8 cellular contexts compared by ENCODE assay signal in genomic region chr11:35662649-35663407, GRCh38. TPM values are rescaled to one million over a fixed set of nuclear protein-coding genes. Genes with fewer than 3 reads are reported as not detected.
DNase-seq lines count a peak whose midpoint lies in the region; ATAC-seq, FAIRE-seq and TF ChIP-seq lines count a peak whose summit lies in the region.

TSS of gene TRIM44 (plus strand) at chr11:35662775. CDS start at chr11:35663112, 337 bp downstream.

- H3K36me3 Mint-ChIP-seq in central memory CD8-positive, alpha-beta T cell (ENCODE audit: insufficient read depth) = peaks cover 14% of the 10 kb centered on the region

- ATAC-seq in A549 = peak; percentile 88 to 93
- peak; percentile 79 for ATAC-seq in GM18519 (IDR thresholded peaks at IDR 0.05; ENCODE audit: low FRiP score, unreplicated experiment)
- peak; percentile 96 for ATAC-seq in HG03045 (IDR thresholded peaks at IDR 0.05; ENCODE audit: unreplicated experiment)
- ATAC-seq in central memory CD8-positive, alpha-beta T cell (replicated peaks; ENCODE audit: extremely low read depth, poor library complexity, severe bottlenecking) = peak; percentile 82

- WGBS in A549 (ENCODE audit: missing lambda C conversion rate) = 9% methylated on average over 60 of the region's 82 CpGs

- H3K27me3 Mint-ChIP-seq in central memory CD8-positive, alpha-beta T cell = peaks cover 10% of the 10 kb centered on the region

- FAIRE-seq in A549 (lab: Jason Lieb, UNC) (no peak), keratinocyte (lab: Jason Lieb, UNC) (no peak)

- POLR2A ChIA-PET in A549 (lab: Yijun Ruan, JAX) = interaction anchor here (1.0 to 1.6 kb wide), 2 partner anchors 33 to 43 kb away, joined by 3 to 4 read pairs; no protein-coding TSS in a partner anchor

- peak within 1 kb of the TSS; percentile 96 for H3K4me2 ChIP-seq in A549
- H3K4me2 ChIP-seq in keratinocyte (ENCODE audit: control insufficient read depth, extremely low read depth, insufficient read depth, low read depth, low read length) = peak within 1 kb of the TSS; percentile 96

- dilution Hi-C loops in keratinocyte (cut with MboI; ENCODE audit: extremely low pct_ligation_motif_present, low sequenced_read_pairs) = no loop called here

- peaks cover 44% of the 10 kb centered on the region for H3K79me2 ChIP-seq in keratinocyte (ENCODE audit: control insufficient read depth, insufficient read depth, low read length)

- peaks cover 48% of the 10 kb centered on the region for H3K4me1 Mint-ChIP-seq in central memory CD8-positive, alpha-beta T cell

- peak within 1 kb of the TSS; percentile 96 for H3K27ac Mint-ChIP-seq in central memory CD8-positive, alpha-beta T cell (ENCODE audit: low read depth)

- no peaks in the 10 kb centered on the region for H3K27me3 ChIP-seq in keratinocyte (ENCODE audit: control insufficient read depth, extremely low read depth, insufficient read depth, low read length)

- peak within 1 kb of the TSS; percentile 97 for H2AFZ ChIP-seq in keratinocyte (ENCODE audit: control insufficient read depth, low read length)

- peaks cover 17% of the 10 kb centered on the region for H3K9me3 Mint-ChIP-seq in central memory CD8-positive, alpha-beta T cell

- H3K4me1 ChIP-seq in A549 (peaks cover 11% of the 10 kb centered on the region; the same call in 1 of the 3 replicates), keratinocyte (ENCODE audit: control insufficient read depth, extremely low read depth, insufficient read depth, low read length) (peaks cover 18% of the 10 kb centered on the region)

- H4K20me1 ChIP-seq in keratinocyte (ENCODE audit: control insufficient read depth, extremely low read depth, insufficient read depth, low read length) = no peaks in the 10 kb centered on the region

- CTCF ChIA-PET in A549 (lab: Yijun Ruan, JAX) = interaction anchor here (0.7 to 1.8 kb wide), 5 partner anchors 13 to 160 kb away, joined by 3 to 4 read pairs (median 3); no protein-coding TSS in a partner anchor

- H3K4me3 Mint-ChIP-seq in central memory CD8-positive, alpha-beta T cell = peak within 1 kb of the TSS; percentile 98

- TF ChIP-seq POLR2A in A549 (IDR thresholded peaks at IDR 0.05; ENCODE audit: low read length) = peak; percentile 50

- peak within 1 kb of the TSS; percentile 84 for H3K9ac ChIP-seq in keratinocyte (ENCODE audit: control insufficient read depth, extremely low read depth, insufficient read depth, low read length)

- DNase-seq in A549 (ENCODE audit: low read depth in 1 of 2, low spot score in 1 of 2) (peak; percentile 66 to 87), NCI-H2171 (lab: John Stamatoyannopoulos, UW) (peak; percentile 89), keratinocyte (ENCODE audit: low read depth, low spot score) (no peak)
- peak; percentile 63 for DNase-seq in activated CD4-positive, CD25-positive, alpha-beta regulatory T cell treated with anti-CD3 and anti-CD28 coated beads, Interleukin-2, amount 50 U/mL, for 16 hours (ENCODE audit: low read depth, low spot score)
- peak; percentile 57 to 69 for DNase-seq in central memory CD8-positive, alpha-beta T cell (ENCODE audit: low spot score in 2 of 2)
- DNase-seq in stimulated activated CD4-positive, alpha-beta T cell treated with anti-CD3 and anti-CD28 coated beads, Interleukin-15, amount 100 ng/mL, for 1 hour (ENCODE audit: low read depth in 1 of 2, low spot score in 1 of 2) = peak; percentile 55 to 80

- H3K4me3 ChIP-seq in A549 = peak within 1 kb of the TSS; percentile 70
- H3K4me3 ChIP-seq in keratinocyte (ENCODE audit: control insufficient read depth in 2 of 3, extremely low read depth in 1 of 3, insufficient read depth in 2 of 3, low read depth in 1 of 3, low read length in 3 of 3) = peak within 1 kb of the TSS; percentile 61 to 76 (median 75)

- TF ChIP-seq CTCF in A549 (IDR thresholded peaks at IDR 0.05) = no peak
- no peak for TF ChIP-seq CTCF in keratinocyte (optimal IDR thresholded peaks at IDR 0.05 in 1 of 3, IDR thresholded peaks at IDR 0.05 in 1 of 3, conservative IDR thresholded peaks at IDR 0.05 in 1 of 3; ENCODE audit: extremely low read depth in 1 of 3, insufficient read depth in 2 of 3, low read length in 3 of 3)

- H3K27ac ChIP-seq in A549 (peak within 1 kb of the TSS; percentile 95 to 96), keratinocyte (ENCODE audit: control insufficient read depth, insufficient read depth, low read length) (peak within 1 kb of the TSS; percentile 83)

- peaks cover 35% of the 10 kb centered on the region for H3K9me3 ChIP-seq in A549
- H3K9me3 ChIP-seq in keratinocyte (ENCODE audit: control insufficient read depth, low read depth, low read length) = peaks cover 9% of the 10 kb centered on the region

- peaks cover 0 to under 1% of the 10 kb centered on the region in 2 experiments for H3K36me3 ChIP-seq in keratinocyte (ENCODE audit: control insufficient read depth in 2 of 2, extremely low read depth in 1 of 2, insufficient read depth in 2 of 2, low read length in 2 of 2)

- peak in 1 of 2 experiments; percentile 4; a peak in 2 of 5 replicates for TF ChIP-seq RAD21 in A549 (conservative IDR thresholded peaks at IDR 0.05 in 1 of 2, IDR thresholded peaks at IDR 0.05 in 1 of 2)

- TF ChIP-seq EP300 in A549 (IDR thresholded peaks at IDR 0.05) = no peak

- H3K9me1 ChIP-seq in keratinocyte (ENCODE audit: control insufficient read depth, extremely low read depth, insufficient read depth, low read length) = no peaks in the 10 kb centered on the region

TF ChIP-seq in A549, 52 proteins besides CTCF, POLR2A, EP300 and RAD21 (continues in another document):
- TF ChIP-seq SMC3 (IDR thresholded peaks at IDR 0.05) (no peak), EHF (CRISPR knock-in tag; IDR thresholded peaks at IDR 0.05) (peak; percentile 76; the same call in 1 of the 2 replicates), REST (IDR thresholded peaks at IDR 0.05) (0 out of 2 replicates have a peak, but pooled peaks have one; percentile 31), PBX3 (IDR thresholded peaks at IDR 0.05) (no peak), HEYL (CRISPR knock-in tag; IDR thresholded peaks at IDR 0.05) (peak; percentile 81; the same call in 1 of the 2 replicates), ZSCAN20 (CRISPR knock-in tag; IDR thresholded peaks at IDR 0.05) (no peak), MAFK (IDR thresholded peaks at IDR 0.05; ENCODE audit: partially characterized antibody) (no peak), KDM5A (IDR thresholded peaks at IDR 0.05) (no peak), BHLHE40 (IDR thresholded peaks at IDR 0.05; ENCODE audit: low read depth, low read length) (0 out of 2 replicates have a peak, but pooled peaks have one; percentile 36), E2F6 (IDR thresholded peaks at IDR 0.05; ENCODE audit: borderline replicate concordance, low read depth) (peak; percentile 99)

RNA-seq across cellular contexts. Expression of gene TRIM44, which starts in this region (rescaled TPM):
- polyA plus RNA-seq in A549 (2011; rRNA removed) (70.4 and 102 TPM in 2 replicates), A549 (2017; fragmentation: RNase III; extraction: RNeasy Plus Mini Kit Qiagen cat#74134 plus additional on column Dnase treatment) (19.3 to 23.7 TPM (median 20.9 TPM) in 3 replicates), keratinocyte (40.4 to 49.6 TPM (median 48.3 TPM) in 3 replicates)
- 20.3 and 20.4 TPM in 2 replicates for polyA plus RNA-seq in A549 (2012; cell fraction: cytosol; rRNA removed)
- polyA plus RNA-seq in A549 (2012; cell fraction: nucleus; rRNA removed) = 11.3 and 21.5 TPM in 2 replicates
- polyA minus RNA-seq in A549 (2011; rRNA and poly(A)+ RNA removed) = 91.7 and 113 TPM in 2 replicates
- 12.0 TPM for polyA plus RNA-seq in keratinocyte (2011; ENCODE audit: low read depth)
- polyA plus RNA-seq in keratinocyte (2011; cell fraction: cytosol; rRNA removed) = 39.6 and 50.9 TPM in 2 replicates
- polyA plus RNA-seq in keratinocyte (2011; cell fraction: nucleus; rRNA removed) = 76.9 and 84.0 TPM in 2 replicates
- 8.4 and 31.3 TPM in 2 replicates for polyA plus RNA-seq in keratinocyte (2012; ENCODE audit: low replicate concordance)
- polyA minus RNA-seq in keratinocyte = 27.0 to 79.5 TPM (median 67.1 TPM) in 3 replicates
- polyA minus RNA-seq in keratinocyte (2011; cell fraction: cytosol; rRNA and poly(A)+ RNA removed) = 41.6 TPM
- 9.2 and 36.5 TPM in 2 replicates for polyA minus RNA-seq in keratinocyte (2011; cell fraction: nucleus; rRNA and poly(A)+ RNA removed)
